ENCODE assay signal across 10 cellular contexts in genomic region chr4:151541438-151542071, GRCh38.
DNase-seq lines count a peak whose midpoint lies in the region; ATAC-seq, FAIRE-seq and TF ChIP-seq lines count a peak whose summit lies in the region.
"Had no signal": no experiment of that assay in that cellular context is flagged by ENCODE, and none has a peak within 500 bp of the region (broad histone marks: within the 10 kb centered on the region; RNA-seq: fewer than 3 reads in every experiment).

No MANE protein-coding gene starts in this region.

- H3K27ac ChIP-seq in vagina, result no peak overlapping the region

- no peaks in the 10 kb centered on the region for H3K27me3 ChIP-seq in vagina

- FAIRE-seq in urothelium cell line (lab: Jason Lieb, UNC), result no peak

- TF ChIP-seq CTCF in foreskin fibroblast (IDR thresholded peaks at IDR 0.05; ENCODE audit: low read depth, low read length), result no peak
- TF ChIP-seq CTCF in vagina (IDR thresholded peaks at IDR 0.05), result no peak

- no peaks in the 10 kb centered on the region for H3K9me3 ChIP-seq in vagina

- peaks cover 5% of the 10 kb centered on the region for H3K4me1 ChIP-seq in vagina

- TF ChIP-seq POLR2A in vagina (IDR thresholded peaks at IDR 0.05) (no peak), GM18505 (IDR thresholded peaks at IDR 0.05; ENCODE audit: borderline replicate concordance, extremely low read depth, insufficient read depth, insufficient read length) (no peak)

- intact Hi-C loops in vagina (cut with DNase I), result no loop called here

- ATAC-seq in HG03520 (IDR thresholded peaks at IDR 0.05; ENCODE audit: unreplicated experiment) (no peak), GM18505 (IDR thresholded peaks at IDR 0.05; ENCODE audit: unreplicated experiment) (no peak)
- ATAC-seq: left lobe of liver had no signal

- no peaks in the 10 kb centered on the region for H3K36me3 ChIP-seq in vagina

- DNase-seq in HT-29 (ENCODE audit: low spot score) (peak; percentile 19), SK-N-DZ (ENCODE audit: low spot score) (peak; percentile 94), foreskin fibroblast (peak; percentile 79 to 86), urothelium cell line (ENCODE audit: low spot score) (peak; percentile 12), vagina (ENCODE audit: extremely low spot score in 2 of 2) (no peak)
- DNase-seq: aorta; stimulated activated CD4-positive, alpha-beta T cell treated with anti-CD3 and anti-CD28 coated beads, Interleukin-1b, Interleukin-23, amount 100 ng/mL, for 48 hours had no signal

- no peak overlapping the region for H3K4me3 ChIP-seq in foreskin fibroblast (ENCODE audit: low read depth in 1 of 2, low read length in 2 of 2)
- H3K4me3 ChIP-seq in vagina, result no peak overlapping the region

Comparison
In these comparisons a context has a peak if more than half of its experiments do, and no peak if none do; other contexts are left out.
1. DNase-seq: peak in HT-29 (single experiment), SK-N-DZ (single experiment), foreskin fibroblast (2 of 2) and urothelium cell line (single experiment); none in vagina (0 of 2).